14 cellular contexts compared by ENCODE assay signal in the genomic region with DNA sequence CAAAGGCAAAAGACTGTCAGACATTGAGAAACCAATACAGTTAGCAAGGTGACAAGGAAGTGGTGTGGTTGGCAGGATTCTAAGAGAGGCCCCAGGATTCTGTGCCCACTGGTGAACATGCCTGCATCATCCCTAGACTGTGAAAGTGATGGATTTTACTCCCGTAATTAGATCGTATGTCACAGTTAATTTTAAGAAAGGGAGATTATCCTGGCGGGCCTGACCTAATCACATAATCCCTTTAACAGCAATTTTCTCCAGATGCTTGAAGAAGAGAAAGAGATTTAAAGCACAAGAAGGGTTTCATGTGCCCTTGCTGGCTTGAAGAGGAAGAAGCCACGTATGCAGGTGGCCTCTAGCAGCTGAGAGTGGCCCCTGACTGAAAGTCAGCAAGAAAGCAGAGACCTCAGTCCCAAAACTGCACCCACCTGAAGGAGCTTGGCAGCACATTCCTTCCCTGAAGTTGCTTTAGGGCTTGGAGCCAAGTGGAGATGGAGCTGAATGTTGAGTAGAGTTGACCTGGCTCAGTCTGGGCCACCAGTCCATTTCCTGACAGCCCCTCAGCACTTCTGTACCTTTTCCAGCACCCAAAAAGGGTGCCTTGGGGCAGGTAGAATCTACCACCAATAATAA. TPM values are rescaled to one million over a fixed set of nuclear protein-coding genes. Genes with fewer than 3 reads are reported as not detected.
DNase-seq lines count a peak whose midpoint lies in the region; ATAC-seq, FAIRE-seq and TF ChIP-seq lines count a peak whose summit lies in the region.
"Had no signal": no experiment of that assay in that cellular context is flagged by ENCODE, and none has a peak within 500 bp of the region (broad histone marks: within the 10 kb centered on the region; RNA-seq: fewer than 3 reads in every experiment).

No MANE protein-coding gene starts in this region.

- POLR2A ChIA-PET in GM12878 (lab: Charles Lee): interaction anchor here (1.0 kb wide), 1 partner anchor 9 kb away, joined by 3 read pairs; no protein-coding TSS in a partner anchor

- H2AFZ ChIP-seq in GM12878 (ENCODE audit: control insufficient read depth, low read depth, low read length): peak overlapping the region; percentile 56

- H3K9me3 ChIP-seq in GM12878 (replicated peaks; ENCODE audit: control insufficient read depth, insufficient read depth, low read length) (no peaks in the 10 kb centered on the region), tibial artery (no peaks in the 10 kb centered on the region)
- H3K9me3 ChIP-seq: uterus had no signal

- no peak overlapping the region for H3K9ac ChIP-seq in GM12878 (ENCODE audit: control insufficient read depth, insufficient read depth, low read length)

- H3K27ac ChIP-seq in GM12878 (ENCODE audit: control insufficient read depth, insufficient read depth): no peak overlapping the region
- no peak overlapping the region for H3K27ac ChIP-seq in tibial artery
- H3K27ac ChIP-seq: uterus had no signal

- TF ChIP-seq EP300 in GM12878 (IDR thresholded peaks at IDR 0.05; ENCODE audit: borderline replicate concordance in 1 of 2, control insufficient read depth in 1 of 2, low read depth in 2 of 2, low read length in 2 of 2): no peak

- H3K4me2 ChIP-seq in GM12878 (ENCODE audit: control insufficient read depth, insufficient read depth): no peak overlapping the region

- WGBS in GM12878 (ENCODE audit: insufficient coverage, insufficient replicate concordance, low lambda C conversion rate, missing lambda C conversion rate): 100% methylated on average over 4 of the region's 4 CpGs

- BruUV-seq in GM12878 (replicated peaks; lab: Mats Ljungman, UMichigan): no TSS peak

- H3K4me1 ChIP-seq in GM12878 (ENCODE audit: control insufficient read depth, insufficient read depth, low read length): no peaks in the 10 kb centered on the region; the same call in 1 of the 2 replicates
- no peaks in the 10 kb centered on the region for H3K4me1 ChIP-seq in tibial artery
- H3K4me1 ChIP-seq: uterus had no signal

- TF ChIP-seq RAD21 in GM12878 (IDR thresholded peaks at IDR 0.05; ENCODE audit: insufficient read depth, low read depth, low read length): no peak

- H3K4me3 ChIP-seq in GM12878 (no peak overlapping the region), tibial artery (no peak overlapping the region)
- H3K4me3 ChIP-seq: skin epidermis, uterus had no signal

- no peaks in the 10 kb centered on the region for H4K20me1 ChIP-seq in GM12878 (ENCODE audit: control insufficient read depth, insufficient read depth)

- RAD21 ChIA-PET in GM12878 (lab: Charles Lee; ENCODE audit: unreplicated experiment): interaction anchor here (0.6 to 1.2 kb wide), 4 partner anchors 286 to 628 kb away, joined by 3 to 4 read pairs (median 3); no protein-coding TSS in a partner anchor

- FAIRE-seq in GM12878 (lab: Jason Lieb, UNC): no peak

- no peaks in the 10 kb centered on the region for H3K79me2 ChIP-seq in GM12878 (ENCODE audit: control insufficient read depth, insufficient read depth, low read length)

- TF ChIP-seq POLR2A in GM12878 (IDR thresholded peaks at IDR 0.05; ENCODE audit: low read depth, low read length): no peak

- no peak for TF ChIP-seq CTCF in GM12878 (IDR thresholded peaks at IDR 0.05 in 2 of 3, conservative IDR thresholded peaks at IDR 0.05 in 1 of 3; ENCODE audit: control insufficient read depth in 2 of 3, extremely low read depth in 1 of 3, insufficient read depth in 1 of 3, low read depth in 3 of 3, low read length in 3 of 3)
- TF ChIP-seq CTCF in tibial artery (IDR thresholded peaks at IDR 0.05): no peak

- H3K27me3 ChIP-seq in GM12878 (replicated peaks in 1 of 2; ENCODE audit: control insufficient read depth in 2 of 2, insufficient read depth in 2 of 2, low read length in 1 of 2): no peaks in the 10 kb centered on the region
- H3K27me3 ChIP-seq in tibial artery: no peaks in the 10 kb centered on the region
- H3K27me3 ChIP-seq: uterus had no signal

- no peak for DNase-seq in GM12878 (ENCODE audit: low read depth, low spot score)
- no peak for DNase-seq in kidney tubule cell (ENCODE audit: low spot score)
- DNase-seq in NCI-H345 treated with DMSO at 0.1 percent for 48 hours (lab: John Stamatoyannopoulos, UW; ENCODE audit: unreplicated experiment): no peak
- DNase-seq in tibial artery: no peak
- DNase-seq: NCI-H2081 treated with DMSO at 0.1 percent for 48 hours had no signal

- intact Hi-C loops in GM12878 (cut with micrococcal nuclease; ENCODE audit: unreplicated experiment): loop anchor here (10.0 kb wide), 2 partner anchors 296 to 456 kb away; no protein-coding TSS in a partner anchor
- intact Hi-C loops in tibial artery (cut with DNase I; ENCODE audit: low total_unique reads): no loop called here

- in situ Hi-C loops in GM12878 (cut with MboI): no loop called here

- ATAC-seq in GM18502 (IDR thresholded peaks at IDR 0.05; ENCODE audit: poor library complexity, unreplicated experiment): peak; percentile 15
- ATAC-seq in GM19455 (IDR thresholded peaks at IDR 0.05; ENCODE audit: unreplicated experiment): peak; percentile 29
- peak; percentile 17 for ATAC-seq in HG03135 (IDR thresholded peaks at IDR 0.05; ENCODE audit: unreplicated experiment)
- ATAC-seq in GM12878: peak; percentile 35
- ATAC-seq in activated CD4-positive, CD25-positive, alpha-beta regulatory T cell treated with anti-CD3 and anti-CD28 coated beads, Interleukin-2, amount 50 U/mL, for 24 hours: no peak

- 0 out of 4 replicates have a peak, but pooled peaks cover 0 to 2% of the 10 kb centered on the region in 2 experiments for H3K36me3 ChIP-seq in GM12878 (ENCODE audit: control insufficient read depth in 2 of 2, insufficient read depth in 2 of 2, low read length in 1 of 2)
- H3K36me3 ChIP-seq in tibial artery: no peaks in the 10 kb centered on the region
- H3K36me3 ChIP-seq: uterus had no signal

- SMC1A ChIA-PET in GM12878 (lab: Charles Lee; ENCODE audit: uncharacterized antibody, unreplicated experiment): interaction anchor here (1.0 to 1.7 kb wide), 12 partner anchors 9 to 672 kb away, joined by 3 to 11 read pairs (median 4); partner anchors contain the start of gene GTF3C3

- CTCF ChIA-PET in GM12878 (lab: Yijun Ruan, JAX): interaction anchor here (0.7 to 1.8 kb wide), 43 partner anchors 9 to 1746 kb away, joined by 3 to 31 read pairs (median 5); partner anchors contain the start of gene GTF3C3

TF ChIP-seq in GM12878, 131 proteins besides CTCF, POLR2A, EP300 and RAD21:
- TF ChIP-seq ZBED1 (IDR thresholded peaks at IDR 0.05; ENCODE audit: borderline replicate concordance) (no peak), ETV6 (conservative IDR thresholded peaks at IDR 0.05 in 1 of 2, IDR thresholded peaks at IDR 0.05 in 1 of 2; ENCODE audit: borderline replicate concordance in 1 of 2, low read depth in 1 of 2) (no peak), KDM1A (IDR thresholded peaks at IDR 0.05; ENCODE audit: borderline replicate concordance) (no peak), GATAD2B (conservative IDR thresholded peaks at IDR 0.05; ENCODE audit: low read depth) (no peak)

RNA-seq across cellular contexts. Expression of gene GTF3C3, which starts 49.1 kb away (rescaled TPM):
- 153 and 160 TPM in 2 replicates for total RNA-seq in GM12878 (2013; cell fraction: nucleolus; rRNA removed)
- total RNA-seq in GM12878 (2014; rRNA removed) (50.5 and 59.6 TPM in 2 replicates), GM12878 (2014; rRNA removed; fragmentation: Illumina TruSeq; extraction: Trizol) (48.4 and 49.7 TPM in 2 replicates), GM12878 (2021) (41.6 and 44.3 TPM in 2 replicates)
- 16.7 TPM for polyA plus RNA-seq in GM12878 (2011; ENCODE audit: low read depth)
- polyA plus RNA-seq in GM12878 (2011; rRNA removed) (46.9 and 80.0 TPM in 2 replicates), GM12878 (2014; fragmentation: Illumina TruSeq; extraction: Trizol) (36.1 and 38.3 TPM in 2 replicates), GM12878 (2014; fragmentation: Nextera tagmentation; extraction: Ambion mirVana) (10 to 100 TPM; 16.3 to 17.3 TPM), GM12878 (2014; rRNA removed) (31.1 and 34.6 TPM in 2 replicates), GM12878 (2016; fragmentation: Nextera tagmentation; extraction: Ambion mirVana) (10 to 100 TPM; 34.0 to 37.0 TPM)
- 19.8 and 20.7 TPM in 2 replicates for polyA plus RNA-seq in GM12878 (2011; cell fraction: cytosol; rRNA removed)
- polyA plus RNA-seq in GM12878 (2011; cell fraction: nucleus; rRNA removed): 66.8 and 75.0 TPM in 2 replicates
- polyA plus RNA-seq in GM12878 (2012): 20.4 and 21.0 TPM in 2 replicates
- 52.5 and 79.7 TPM in 2 replicates for polyA minus RNA-seq in GM12878 (2011; rRNA and poly(A)+ RNA removed)
- polyA minus RNA-seq in GM12878 (2011; cell fraction: cytosol; rRNA and poly(A)+ RNA removed): 10.7 and 12.6 TPM in 2 replicates
- 55.0 and 67.7 TPM in 2 replicates for polyA minus RNA-seq in GM12878 (2011; cell fraction: nucleus; rRNA and poly(A)+ RNA removed)

RNA-seq across cellular contexts. Expression of gene C2orf66, which starts 58.7 kb away (rescaled TPM):
- 0.23 and 0.49 TPM in 2 replicates for total RNA-seq in GM12878 (2013; cell fraction: nucleolus; rRNA removed)
- total RNA-seq in GM12878 (2014; rRNA removed) (0.05 TPM in 1 of 2 replicates, not detected in the other), GM12878 (2014; rRNA removed; fragmentation: Illumina TruSeq; extraction: Trizol) (0.09 TPM in 1 of 2 replicates, not detected in the other), GM12878 (2021) (not detected in 2 replicates)
- polyA plus RNA-seq in GM12878 (2011; ENCODE audit: low read depth): not detected
- polyA plus RNA-seq in GM12878 (2011; rRNA removed) (0.07 and 0.17 TPM in 2 replicates), GM12878 (2014; fragmentation: Illumina TruSeq; extraction: Trizol) (0.04 TPM in 1 of 2 replicates, not detected in the other), GM12878 (2014; fragmentation: Nextera tagmentation; extraction: Ambion mirVana) (not detected), GM12878 (2014; rRNA removed) (0.10 TPM in 2 replicates), GM12878 (2016; fragmentation: Nextera tagmentation; extraction: Ambion mirVana) (not detected)
- 0.04 TPM in 1 of 2 replicates, not detected in the other for polyA plus RNA-seq in GM12878 (2011; cell fraction: cytosol; rRNA removed)
- 0.47 and 0.49 TPM in 2 replicates for polyA plus RNA-seq in GM12878 (2011; cell fraction: nucleus; rRNA removed)
- 0.06 TPM in 1 of 2 replicates, not detected in the other for polyA plus RNA-seq in GM12878 (2012)
- not detected in 2 replicates for polyA minus RNA-seq in GM12878 (2011; rRNA and poly(A)+ RNA removed)
- polyA minus RNA-seq in GM12878 (2011; cell fraction: cytosol; rRNA and poly(A)+ RNA removed): not detected in 2 replicates
- polyA minus RNA-seq in GM12878 (2011; cell fraction: nucleus; rRNA and poly(A)+ RNA removed): 0.24 TPM in 1 of 2 replicates, not detected in the other
- total RNA-seq: H1, HT1080, M059J had no signal
- polyA plus RNA-seq: H1 had no signal

Comparison
In these comparisons a context has a peak if more than half of its experiments do, and no peak if none do; other contexts are left out.
1. ATAC-seq: peak in GM18502 (single experiment), GM19455 (single experiment), HG03135 (single experiment) and GM12878 (single experiment); none in activated CD4-positive, CD25-positive, alpha-beta regulatory T cell treated with anti-CD3 and anti-CD28 coated beads, Interleukin-2, amount 50 U/mL, for 24 hours (0 of 2).